1 cellular context compared by ENCODE assay signal in genomic region chr3:86990734-86991481, GRCh38.
TF ChIP-seq lines count a peak whose summit lies in the region.

A gene with protein sequence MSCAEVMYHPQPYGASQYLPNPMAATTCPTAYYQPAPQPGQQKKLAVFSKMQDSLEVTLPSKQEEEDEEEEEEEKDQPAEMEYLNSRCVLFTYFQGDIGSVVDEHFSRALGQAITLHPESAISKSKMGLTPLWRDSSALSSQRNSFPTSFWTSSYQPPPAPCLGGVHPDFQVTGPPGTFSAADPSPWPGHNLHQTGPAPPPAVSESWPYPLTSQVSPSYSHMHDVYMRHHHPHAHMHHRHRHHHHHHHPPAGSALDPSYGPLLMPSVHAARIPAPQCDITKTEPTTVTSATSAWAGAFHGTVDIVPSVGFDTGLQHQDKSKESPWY (minus strand): TSS chr3:86991149. CDS start chr3:86990743, 406 bp downstream.

TF ChIP-seq in HEK293, 187 proteins besides CTCF, POLR2A, EP300 and RAD21 (continued from another document and continues in another):
- TF ChIP-seq PRDM1 (tag by site-specific recombination; IDR thresholded peaks at IDR 0.05), result no peak
- no peak for TF ChIP-seq ZBTB21 (tag by site-specific recombination; IDR thresholded peaks at IDR 0.05)
- TF ChIP-seq ZNF157 (tag by site-specific recombination; IDR thresholded peaks at IDR 0.05), result no peak
- peak; percentile 60 for TF ChIP-seq GLIS1 (tag by site-specific recombination; IDR thresholded peaks at IDR 0.05)
- no peak for TF ChIP-seq ZNF660 (tag by site-specific recombination; IDR thresholded peaks at IDR 0.05)
- TF ChIP-seq ZNF341 (tag by site-specific recombination; IDR thresholded peaks at IDR 0.05; ENCODE audit: low read depth), result peak; percentile 29; the same call in 1 of the 2 replicates
- TF ChIP-seq ZBTB26 (tag by site-specific recombination; optimal IDR thresholded peaks at IDR 0.05), result peak; percentile 83
- TF ChIP-seq ZFP3 (tag by site-specific recombination; IDR thresholded peaks at IDR 0.05; ENCODE audit: low read depth), result no peak
- TF ChIP-seq AEBP2 (tag by site-specific recombination; IDR thresholded peaks at IDR 0.05; ENCODE audit: borderline replicate concordance), result no peak
- TF ChIP-seq, protein P1, sequence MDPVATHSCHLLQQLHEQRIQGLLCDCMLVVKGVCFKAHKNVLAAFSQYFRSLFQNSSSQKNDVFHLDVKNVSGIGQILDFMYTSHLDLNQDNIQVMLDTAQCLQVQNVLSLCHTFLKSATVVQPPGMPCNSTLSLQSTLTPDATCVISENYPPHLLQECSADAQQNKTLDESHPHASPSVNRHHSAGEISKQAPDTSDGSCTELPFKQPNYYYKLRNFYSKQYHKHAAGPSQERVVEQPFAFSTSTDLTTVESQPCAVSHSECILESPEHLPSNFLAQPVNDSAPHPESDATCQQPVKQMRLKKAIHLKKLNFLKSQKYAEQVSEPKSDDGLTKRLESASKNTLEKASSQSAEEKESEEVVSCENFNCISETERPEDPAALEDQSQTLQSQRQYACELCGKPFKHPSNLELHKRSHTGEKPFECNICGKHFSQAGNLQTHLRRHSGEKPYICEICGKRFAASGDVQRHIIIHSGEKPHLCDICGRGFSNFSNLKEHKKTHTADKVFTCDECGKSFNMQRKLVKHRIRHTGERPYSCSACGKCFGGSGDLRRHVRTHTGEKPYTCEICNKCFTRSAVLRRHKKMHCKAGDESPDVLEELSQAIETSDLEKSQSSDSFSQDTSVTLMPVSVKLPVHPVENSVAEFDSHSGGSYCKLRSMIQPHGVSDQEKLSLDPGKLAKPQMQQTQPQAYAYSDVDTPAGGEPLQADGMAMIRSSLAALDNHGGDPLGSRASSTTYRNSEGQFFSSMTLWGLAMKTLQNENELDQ (tag by site-specific recombination; IDR thresholded peaks at IDR 0.05; ENCODE audit: low read depth), result no peak
- TF ChIP-seq KLF1 (tag by site-specific recombination; IDR thresholded peaks at IDR 0.05), result no peak
- TF ChIP-seq, protein P2, sequence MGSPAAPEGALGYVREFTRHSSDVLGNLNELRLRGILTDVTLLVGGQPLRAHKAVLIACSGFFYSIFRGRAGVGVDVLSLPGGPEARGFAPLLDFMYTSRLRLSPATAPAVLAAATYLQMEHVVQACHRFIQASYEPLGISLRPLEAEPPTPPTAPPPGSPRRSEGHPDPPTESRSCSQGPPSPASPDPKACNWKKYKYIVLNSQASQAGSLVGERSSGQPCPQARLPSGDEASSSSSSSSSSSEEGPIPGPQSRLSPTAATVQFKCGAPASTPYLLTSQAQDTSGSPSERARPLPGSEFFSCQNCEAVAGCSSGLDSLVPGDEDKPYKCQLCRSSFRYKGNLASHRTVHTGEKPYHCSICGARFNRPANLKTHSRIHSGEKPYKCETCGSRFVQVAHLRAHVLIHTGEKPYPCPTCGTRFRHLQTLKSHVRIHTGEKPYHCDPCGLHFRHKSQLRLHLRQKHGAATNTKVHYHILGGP (tag by site-specific recombination; IDR thresholded peaks at IDR 0.05), result no peak
- no peak for TF ChIP-seq ZNF37A (tag by site-specific recombination; IDR thresholded peaks at IDR 0.05)
- TF ChIP-seq, protein P3, sequence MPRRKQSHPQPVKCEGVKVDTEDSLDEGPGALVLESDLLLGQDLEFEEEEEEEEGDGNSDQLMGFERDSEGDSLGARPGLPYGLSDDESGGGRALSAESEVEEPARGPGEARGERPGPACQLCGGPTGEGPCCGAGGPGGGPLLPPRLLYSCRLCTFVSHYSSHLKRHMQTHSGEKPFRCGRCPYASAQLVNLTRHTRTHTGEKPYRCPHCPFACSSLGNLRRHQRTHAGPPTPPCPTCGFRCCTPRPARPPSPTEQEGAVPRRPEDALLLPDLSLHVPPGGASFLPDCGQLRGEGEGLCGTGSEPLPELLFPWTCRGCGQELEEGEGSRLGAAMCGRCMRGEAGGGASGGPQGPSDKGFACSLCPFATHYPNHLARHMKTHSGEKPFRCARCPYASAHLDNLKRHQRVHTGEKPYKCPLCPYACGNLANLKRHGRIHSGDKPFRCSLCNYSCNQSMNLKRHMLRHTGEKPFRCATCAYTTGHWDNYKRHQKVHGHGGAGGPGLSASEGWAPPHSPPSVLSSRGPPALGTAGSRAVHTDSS (tag by site-specific recombination; IDR thresholded peaks at IDR 0.05), result peak; percentile 29; the same call in 1 of the 2 replicates
- TF ChIP-seq ZNF423 (tag by site-specific recombination; IDR thresholded peaks at IDR 0.05), result peak; percentile 40; the same call in 1 of the 2 replicates
- TF ChIP-seq ZNF510 (tag by site-specific recombination; IDR thresholded peaks at IDR 0.05; ENCODE audit: insufficient replicate concordance), result no peak
- TF ChIP-seq, protein P4, sequence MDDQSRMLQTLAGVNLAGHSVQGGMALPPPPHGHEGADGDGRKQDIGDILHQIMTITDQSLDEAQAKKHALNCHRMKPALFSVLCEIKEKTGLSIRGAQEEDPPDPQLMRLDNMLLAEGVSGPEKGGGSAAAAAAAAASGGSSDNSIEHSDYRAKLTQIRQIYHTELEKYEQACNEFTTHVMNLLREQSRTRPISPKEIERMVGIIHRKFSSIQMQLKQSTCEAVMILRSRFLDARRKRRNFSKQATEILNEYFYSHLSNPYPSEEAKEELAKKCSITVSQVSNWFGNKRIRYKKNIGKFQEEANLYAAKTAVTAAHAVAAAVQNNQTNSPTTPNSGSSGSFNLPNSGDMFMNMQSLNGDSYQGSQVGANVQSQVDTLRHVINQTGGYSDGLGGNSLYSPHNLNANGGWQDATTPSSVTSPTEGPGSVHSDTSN (CRISPR knock-in tag; IDR thresholded peaks at IDR 0.05), result 0 out of 2 replicates have a peak, but pooled peaks have one; percentile 29
- no peak for TF ChIP-seq ZNF426 (tag by site-specific recombination; IDR thresholded peaks at IDR 0.05)
- TF ChIP-seq ZNF501 (tag by site-specific recombination; IDR thresholded peaks at IDR 0.05), result no peak
- TF ChIP-seq FEZF1 (tag by site-specific recombination; IDR thresholded peaks at IDR 0.05), result no peak
- TF ChIP-seq MYNN (tag by site-specific recombination; IDR thresholded peaks at IDR 0.05; ENCODE audit: borderline replicate concordance), result no peak
- no peak for TF ChIP-seq PRDM4 (tag by site-specific recombination; IDR thresholded peaks at IDR 0.05)
- no peak for TF ChIP-seq KLF7 (tag by site-specific recombination; IDR thresholded peaks at IDR 0.05; ENCODE audit: borderline replicate concordance)
- no peak for TF ChIP-seq ZNF362 (tag by site-specific recombination; IDR thresholded peaks at IDR 0.05)
- no peak for TF ChIP-seq ZNF785 (tag by site-specific recombination; IDR thresholded peaks at IDR 0.05)
- no peak for TF ChIP-seq ZBTB1 (tag by site-specific recombination; IDR thresholded peaks at IDR 0.05)
- peak; percentile 17; the same call in 1 of the 2 replicates for TF ChIP-seq ZNF335 (tag by site-specific recombination; conservative IDR thresholded peaks at IDR 0.05)
- TF ChIP-seq ZNF121 (tag by site-specific recombination; IDR thresholded peaks at IDR 0.05), result no peak
- TF ChIP-seq GLIS2 (tag by site-specific recombination; IDR thresholded peaks at IDR 0.05), result peak; percentile 73
- no peak for TF ChIP-seq ZNF658 (tag by site-specific recombination; IDR thresholded peaks at IDR 0.05)
- no peak for TF ChIP-seq ZNF324 (tag by site-specific recombination; IDR thresholded peaks at IDR 0.05)
- peak; percentile 60; the same call in 1 of the 2 replicates for TF ChIP-seq SP2 (tag by site-specific recombination; IDR thresholded peaks at IDR 0.05)
- no peak for TF ChIP-seq ZNF514 (tag by site-specific recombination; IDR thresholded peaks at IDR 0.05)
- 0 out of 2 replicates have a peak, but pooled peaks have one; percentile 20 for TF ChIP-seq ZFHX2 (tag by site-specific recombination; conservative IDR thresholded peaks at IDR 0.05)
- no peak for TF ChIP-seq ZNF670 (tag by site-specific recombination; IDR thresholded peaks at IDR 0.05; ENCODE audit: low read depth)
- no peak for TF ChIP-seq ZBTB48 (tag by site-specific recombination; IDR thresholded peaks at IDR 0.05)
- no peak for TF ChIP-seq ZSCAN23 (tag by site-specific recombination; IDR thresholded peaks at IDR 0.05)
- TF ChIP-seq, protein P5, sequence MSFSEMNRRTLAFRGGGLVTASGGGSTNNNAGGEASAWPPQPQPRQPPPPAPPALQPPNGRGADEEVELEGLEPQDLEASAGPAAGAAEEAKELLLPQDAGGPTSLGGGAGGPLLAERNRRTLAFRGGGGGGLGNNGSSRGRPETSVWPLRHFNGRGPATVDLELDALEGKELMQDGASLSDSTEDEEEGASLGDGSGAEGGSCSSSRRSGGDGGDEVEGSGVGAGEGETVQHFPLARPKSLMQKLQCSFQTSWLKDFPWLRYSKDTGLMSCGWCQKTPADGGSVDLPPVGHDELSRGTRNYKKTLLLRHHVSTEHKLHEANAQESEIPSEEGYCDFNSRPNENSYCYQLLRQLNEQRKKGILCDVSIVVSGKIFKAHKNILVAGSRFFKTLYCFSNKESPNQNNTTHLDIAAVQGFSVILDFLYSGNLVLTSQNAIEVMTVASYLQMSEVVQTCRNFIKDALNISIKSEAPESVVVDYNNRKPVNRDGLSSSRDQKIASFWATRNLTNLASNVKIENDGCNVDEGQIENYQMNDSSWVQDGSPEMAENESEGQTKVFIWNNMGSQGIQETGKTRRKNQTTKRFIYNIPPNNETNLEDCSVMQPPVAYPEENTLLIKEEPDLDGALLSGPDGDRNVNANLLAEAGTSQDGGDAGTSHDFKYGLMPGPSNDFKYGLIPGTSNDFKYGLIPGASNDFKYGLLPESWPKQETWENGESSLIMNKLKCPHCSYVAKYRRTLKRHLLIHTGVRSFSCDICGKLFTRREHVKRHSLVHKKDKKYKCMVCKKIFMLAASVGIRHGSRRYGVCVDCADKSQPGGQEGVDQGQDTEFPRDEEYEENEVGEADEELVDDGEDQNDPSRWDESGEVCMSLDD (tag by site-specific recombination; IDR thresholded peaks at IDR 0.05), result no peak
- TF ChIP-seq ZNF704 (tag by site-specific recombination; IDR thresholded peaks at IDR 0.05), result no peak
- no peak for TF ChIP-seq ZNF747 (tag by site-specific recombination; IDR thresholded peaks at IDR 0.05)
- TF ChIP-seq, protein P6, sequence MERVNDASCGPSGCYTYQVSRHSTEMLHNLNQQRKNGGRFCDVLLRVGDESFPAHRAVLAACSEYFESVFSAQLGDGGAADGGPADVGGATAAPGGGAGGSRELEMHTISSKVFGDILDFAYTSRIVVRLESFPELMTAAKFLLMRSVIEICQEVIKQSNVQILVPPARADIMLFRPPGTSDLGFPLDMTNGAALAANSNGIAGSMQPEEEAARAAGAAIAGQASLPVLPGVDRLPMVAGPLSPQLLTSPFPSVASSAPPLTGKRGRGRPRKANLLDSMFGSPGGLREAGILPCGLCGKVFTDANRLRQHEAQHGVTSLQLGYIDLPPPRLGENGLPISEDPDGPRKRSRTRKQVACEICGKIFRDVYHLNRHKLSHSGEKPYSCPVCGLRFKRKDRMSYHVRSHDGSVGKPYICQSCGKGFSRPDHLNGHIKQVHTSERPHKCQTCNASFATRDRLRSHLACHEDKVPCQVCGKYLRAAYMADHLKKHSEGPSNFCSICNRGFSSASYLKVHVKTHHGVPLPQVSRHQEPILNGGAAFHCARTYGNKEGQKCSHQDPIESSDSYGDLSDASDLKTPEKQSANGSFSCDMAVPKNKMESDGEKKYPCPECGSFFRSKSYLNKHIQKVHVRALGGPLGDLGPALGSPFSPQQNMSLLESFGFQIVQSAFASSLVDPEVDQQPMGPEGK (tag by site-specific recombination; IDR thresholded peaks at IDR 0.05), result peak; percentile 36; the same call in 1 of the 2 replicates
- no peak for TF ChIP-seq ZNF585B (tag by site-specific recombination; IDR thresholded peaks at IDR 0.05)
